4 cellular contexts compared by ENCODE assay signal in genomic region chrX:227396-227795, GRCh38. TPM values are rescaled to one million over a fixed set of nuclear protein-coding genes. Genes with fewer than 3 reads are reported as not detected.
DNase-seq lines count a peak whose midpoint lies in the region; FAIRE-seq and TF ChIP-seq lines count a peak whose summit lies in the region.
"Not testable (repeated sequence)": the region's sequence is repeated elsewhere in the genome, so short reads cannot be mapped to it uniquely, and the experiment has no call there.

No MANE protein-coding gene starts in this region.

- not testable (repeated sequence) for H3K79me2 ChIP-seq in H1 (ENCODE audit: control insufficient read depth in 1 of 2, insufficient read depth in 2 of 2, low read length in 2 of 2)

- H3K36me3 ChIP-seq in Caco-2 (ENCODE audit: control insufficient read depth, insufficient read depth, low read length); H1 (ENCODE audit: control insufficient read depth in 2 of 4, insufficient read depth in 4 of 4, low read length in 3 of 4); kidney (ENCODE audit: control insufficient read depth in 1 of 2, insufficient read depth in 2 of 2, low read length in 2 of 2): not testable (repeated sequence)

- TF ChIP-seq RAD21 in H1 (IDR thresholded peaks at IDR 0.05 in 1 of 2, conservative IDR thresholded peaks at IDR 0.05 in 1 of 2; ENCODE audit: low read depth in 2 of 2, low read length in 2 of 2): not testable (repeated sequence)

- not testable (repeated sequence) for TF ChIP-seq CTCF in Caco-2 (IDR thresholded peaks at IDR 0.05; ENCODE audit: insufficient read depth in 1 of 2, low read depth in 1 of 2, low read length in 1 of 2, severe bottlenecking in 1 of 2, unreplicated experiment in 1 of 2); chondrocyte (IDR thresholded peaks at IDR 0.05); H1 (IDR thresholded peaks at IDR 0.05; ENCODE audit: control extremely low read depth in 1 of 3, insufficient read depth in 1 of 3, low read depth in 1 of 3, low read length in 3 of 3); kidney (IDR thresholded peaks at IDR 0.05; ENCODE audit: borderline replicate concordance, extremely low read depth, insufficient read depth)

- not testable (repeated sequence) for H4K20me1 ChIP-seq in H1 (replicated peaks in 1 of 2; ENCODE audit: control insufficient read depth in 1 of 2, insufficient read depth in 2 of 2, low read length in 2 of 2)

- H3K18ac ChIP-seq in H1 (ENCODE audit: extremely low read depth, low read length): not testable (repeated sequence)

- H3K9ac ChIP-seq in H1 (replicated peaks in 1 of 4; ENCODE audit: extremely low read depth in 1 of 4, low read depth in 3 of 4, low read length in 3 of 4); kidney (ENCODE audit: low read length in 2 of 2): not testable (repeated sequence)

- CTCF ChIA-PET in Caco-2 (lab: Charles Lee); H1 (lab: Charles Lee; ENCODE audit: partially characterized antibody): not testable (repeated sequence)

- H4K5ac ChIP-seq in H1 (ENCODE audit: insufficient read length, low read depth, low read length): not testable (repeated sequence)

- not testable (repeated sequence) for H3K27ac ChIP-seq in H1 (ENCODE audit: low read depth, low read length); kidney (ENCODE audit: low read depth in 2 of 2, low read length in 2 of 2)

- not testable (repeated sequence) for H3K4me1 ChIP-seq in Caco-2; H1 (replicated peaks in 1 of 4; ENCODE audit: control insufficient read depth in 3 of 4, insufficient read depth in 4 of 4, low read length in 3 of 4); kidney (ENCODE audit: control insufficient read depth in 1 of 2, insufficient read depth in 1 of 2, low read depth in 1 of 2, low read length in 2 of 2)

- H2AFZ ChIP-seq in H1 (ENCODE audit: low read length): not testable (repeated sequence)

- not testable (repeated sequence) for H2AK5ac ChIP-seq in H1 (ENCODE audit: low read depth, low read length)

- POLR2A ChIA-PET in Caco-2 (lab: Charles Lee); H1 (lab: Charles Lee; ENCODE audit: partially characterized antibody): not testable (repeated sequence)

- not testable (repeated sequence) for H3K56ac ChIP-seq in H1 (replicated peaks; ENCODE audit: insufficient read length, low read depth, low read length)

- not testable (repeated sequence) for H3K23me2 ChIP-seq in H1 (ENCODE audit: low read depth, low read length)

- H3K79me1 ChIP-seq in H1 (ENCODE audit: low read depth, low read length): not testable (repeated sequence)

- not testable (repeated sequence) for H2BK120ac ChIP-seq in H1 (replicated peaks; ENCODE audit: low read depth, low read length)

- H3K36me3 Mint-ChIP-seq in Caco-2 (ENCODE audit: insufficient read depth, unreplicated experiment); chondrocyte (ENCODE audit: low read depth): not testable (repeated sequence)

- not testable (repeated sequence) for TF ChIP-seq EP300 in H1 (IDR thresholded peaks at IDR 0.05; ENCODE audit: borderline replicate concordance in 1 of 2, low read depth in 2 of 2, low read length in 2 of 2)

- H3K4ac ChIP-seq in H1 (replicated peaks; ENCODE audit: insufficient read length, low read depth, low read length): not testable (repeated sequence)

- H3K9me3 ChIP-seq in Caco-2; H1 (ENCODE audit: insufficient read depth in 2 of 2, low read depth in 1 of 2, low read length in 1 of 2); kidney (ENCODE audit: control insufficient read depth in 1 of 2, low read length in 2 of 2): not testable (repeated sequence)

- H4K91ac ChIP-seq in H1 (replicated peaks; ENCODE audit: insufficient read length, low read length): not testable (repeated sequence)

- not testable (repeated sequence) for H2BK15ac ChIP-seq in H1 (ENCODE audit: low read length)

- H3K9me3 Mint-ChIP-seq in Caco-2 (ENCODE audit: unreplicated experiment); chondrocyte (ENCODE audit: low read depth): not testable (repeated sequence)

- intact Hi-C loops in Caco-2 (cut with micrococcal nuclease; ENCODE audit: unreplicated experiment); kidney (cut with DNase I): not testable (repeated sequence)

- H3K4me3 ChIP-seq in Caco-2 (ENCODE audit: low read depth, low read length); H1 (ENCODE audit: extremely low read depth in 1 of 4, insufficient read depth in 2 of 4, low read depth in 3 of 4, low read length in 4 of 4); kidney (ENCODE audit: low read length in 2 of 2): not testable (repeated sequence)

- not testable (repeated sequence) for H3K14ac ChIP-seq in H1 (ENCODE audit: insufficient read length)

- not testable (repeated sequence) for H3K27me3 Mint-ChIP-seq in Caco-2 (ENCODE audit: insufficient read depth, unreplicated experiment); chondrocyte (ENCODE audit: low read depth)

- not testable (repeated sequence) for DNase-seq in Caco-2; chondrocyte (ENCODE audit: low spot score); H1 (ENCODE audit: low read depth in 1 of 2, low spot score in 2 of 2)
- DNase-seq in kidney: peak; percentile 54

- not testable (repeated sequence) for BruUV-seq in Caco-2 (replicated peaks; lab: Mats Ljungman, UMichigan)

- no CpG with 5 or more reads among the region's 23 CpGs for whole genome bisulfite sequencing in H1 (ENCODE audit: extremely low coverage in 1 of 2, insufficient coverage in 1 of 2, insufficient read length in 1 of 2, insufficient replicate concordance in 2 of 2, low coverage in 1 of 2, low lambda C conversion rate in 2 of 2, missing lambda C conversion rate in 1 of 2), 2 experiments

- not testable (repeated sequence) for H3K27me3 ChIP-seq in Caco-2 (replicated peaks; ENCODE audit: control insufficient read depth, insufficient read depth, low read length); H1 (replicated peaks in 1 of 4; ENCODE audit: control insufficient read depth in 3 of 4, extremely low read depth in 1 of 4, insufficient read depth in 3 of 4, low read length in 3 of 4)

- TF ChIP-seq POLR2A in H1 (IDR thresholded peaks at IDR 0.05; ENCODE audit: control extremely low read depth in 1 of 2, low read depth in 2 of 2, low read length in 2 of 2): not testable (repeated sequence)

- not testable (repeated sequence) for H4K8ac ChIP-seq in H1 (ENCODE audit: extremely low read depth, insufficient read depth, low read length)

- H3K4me1 Mint-ChIP-seq in Caco-2 (ENCODE audit: low read depth, unreplicated experiment); chondrocyte (ENCODE audit: low read depth): not testable (repeated sequence)

- not testable (repeated sequence) for H2BK12ac ChIP-seq in H1 (ENCODE audit: low read depth, low read length)

- FAIRE-seq in H1 (lab: Jason Lieb, UNC); kidney (lab: Jason Lieb, UNC): not testable (repeated sequence)

- not testable (repeated sequence) for H3K4me2 ChIP-seq in H1 (ENCODE audit: insufficient read depth in 1 of 2, low read depth in 2 of 2, low read length in 2 of 2)

- H3K23ac ChIP-seq in H1 (ENCODE audit: insufficient read length): not testable (repeated sequence)

- not testable (repeated sequence) for H2BK20ac ChIP-seq in H1 (ENCODE audit: low read length)

- H2BK5ac ChIP-seq in H1 (ENCODE audit: low read depth, low read length): not testable (repeated sequence)

- not testable (repeated sequence) for H3K27ac Mint-ChIP-seq in Caco-2 (ENCODE audit: unreplicated experiment); chondrocyte (ENCODE audit: unreplicated experiment)

- H3K4me3 Mint-ChIP-seq in Caco-2 (ENCODE audit: unreplicated experiment) (peak overlapping the region; percentile 42), chondrocyte (ENCODE audit: unreplicated experiment) (peak overlapping the region; percentile 33)

TF ChIP-seq in H1, 55 proteins besides CTCF, POLR2A, EP300 and RAD21:
- TF ChIP-seq E2F6 (IDR thresholded peaks at IDR 0.05) (peak; percentile 55), MAX (IDR thresholded peaks at IDR 0.05) (peak; percentile 17; the same call in 1 of the 2 replicates)

RNA-seq across cellular contexts. Expression of gene PLCXD1, which starts 53.8 kb away (rescaled TPM):
- 53.9 and 59.6 TPM in 2 replicates for total RNA-seq in Caco-2 (2022)
- total RNA-seq in chondrocyte: 6.8 to 8.0 TPM (median 7.7 TPM) in 3 replicates
- total RNA-seq in H1 (2021; fragmentation: NEBNext Ultra II Directional; extraction: Animal tissue kit (Norgen Biotek cat#: 25700)): 124 and 128 TPM in 2 replicates
- polyA plus RNA-seq in H1 (2011; rRNA removed): 93.6 and 134 TPM in 2 replicates
- 112 TPM for polyA plus RNA-seq in H1 (2011; cell fraction: cytosol; rRNA removed)
- 188 TPM for polyA plus RNA-seq in H1 (2011; cell fraction: nucleus; rRNA removed)
- 100 to 153 TPM (median 126 TPM) in 4 replicates for polyA plus RNA-seq in H1 (2012, experiment 1 of 2)
- 109 TPM for polyA plus RNA-seq in H1 (2012, experiment 2 of 2)
- 53.1 TPM for polyA plus RNA-seq in H1 (2013, experiment 1 of 2)
- polyA plus RNA-seq in H1 (2013, experiment 2 of 2): 49.5 TPM
- polyA minus RNA-seq in H1 (2011; rRNA and poly(A)+ RNA removed): 95.0 and 156 TPM in 2 replicates
- polyA minus RNA-seq in H1 (2011; cell fraction: cytosol; rRNA and poly(A)+ RNA removed): 121 TPM
- 94.0 TPM for polyA minus RNA-seq in H1 (2011; cell fraction: nucleus; rRNA and poly(A)+ RNA removed)
- total RNA-seq in kidney: 11.0 TPM
- polyA plus RNA-seq in kidney (ENCODE audit: insufficient read depth, low read depth, low replicate concordance): 4.9 TPM
